Comparison of ENCODE assay signal across 11 cellular contexts in genomic region chr2:24015562-24016375, GRCh38. TPM values are rescaled to one million over a fixed set of nuclear protein-coding genes. Genes with fewer than 3 reads are reported as not detected.
DNase-seq lines count a peak whose midpoint lies in the region; ATAC-seq, FAIRE-seq and TF ChIP-seq lines count a peak whose summit lies in the region.
"Had no signal": no experiment of that assay in that cellular context is flagged by ENCODE, and none has a peak within 500 bp of the region (broad histone marks: within the 10 kb centered on the region; RNA-seq: fewer than 3 reads in every experiment).

No MANE protein-coding gene starts in this region.

- DNase-seq in A549 (ENCODE audit: low read depth in 1 of 2, low spot score in 1 of 2): peak; percentile 77 to 95
- DNase-seq in HCT116 (ENCODE audit: low read depth, low spot score): no peak
- no peak for DNase-seq in WTC11 (ENCODE audit: low spot score)
- peak; percentile 78 for DNase-seq in hepatic stellate cell (ENCODE audit: low spot score)
- no peak for DNase-seq in OCI-M2 (lab: John Stamatoyannopoulos, UW; ENCODE audit: unreplicated experiment)
- no peak for DNase-seq in activated CD8-positive, alpha-beta memory T cell treated with anti-CD3 and anti-CD28 coated beads, Interleukin-2, amount 10 ng/mL, durations not matched to agents 7 days and 5 days
- no peak for DNase-seq in mesendoderm
- DNase-seq: COR-L47, NCI-H1694 had no signal

- no peaks in the 10 kb centered on the region for H3K9me3 Mint-ChIP-seq in WTC11
- no peaks in the 10 kb centered on the region for H3K9me3 Mint-ChIP-seq in activated CD8-positive, alpha-beta memory T cell treated with anti-CD3 and anti-CD28 coated beads, Interleukin-2, amount 10 ng/mL, durations not matched to agents 7 days and 5 days (ENCODE audit: low read depth)
- H3K9me3 Mint-ChIP-seq: activated T-helper 1 cell treated with anti-CD3 and anti-CD28 coated beads, Interleukin-12 subunit alpha, Interleukin-12 subunit beta, Interleukin-2, Interleukin-4 antibody, amounts not matched to agents 30 ng/mL and 10 ng/mL and 1 ng/mL, durations not matched to agents 14 hours and 24 hours and 36 hours had no signal

- peak; percentile 42 to 43; a peak in 4 of 5 replicates for TF ChIP-seq RAD21 in A549 (conservative IDR thresholded peaks at IDR 0.05 in 1 of 2, IDR thresholded peaks at IDR 0.05 in 1 of 2)
- no peak for TF ChIP-seq RAD21 in HCT116 (IDR thresholded peaks at IDR 0.05; ENCODE audit: low read depth)

- H4K20me1 ChIP-seq in HCT116 (ENCODE audit: insufficient read depth): no peaks in the 10 kb centered on the region

- no peak overlapping the region for H3K23ac ChIP-seq in mesendoderm (ENCODE audit: low read length)

- no peaks in the 10 kb centered on the region for H3K36me3 ChIP-seq in HCT116 (ENCODE audit: control insufficient read depth in 1 of 2, insufficient read depth in 2 of 2, low read length in 2 of 2)
- no peaks in the 10 kb centered on the region for H3K36me3 ChIP-seq in mesendoderm (ENCODE audit: control insufficient read depth, insufficient read depth, low read length)

- H3K4me2 ChIP-seq in A549: peak overlapping the region; percentile 78
- peak overlapping the region; percentile 22 for H3K4me2 ChIP-seq in HCT116 (ENCODE audit: low read length)
- no peak overlapping the region for H3K4me2 ChIP-seq in mesendoderm (ENCODE audit: low read length)

- TF ChIP-seq EP300 in A549 (IDR thresholded peaks at IDR 0.05): peak; percentile 76 to 77; a peak in 3 of 5 replicates

- H3K4me1 ChIP-seq in A549 (peaks cover 64% of the 10 kb centered on the region), HCT116 (ENCODE audit: control insufficient read depth in 1 of 2, insufficient read depth in 2 of 2, low read length in 2 of 2) (peaks cover 10 to 20% of the 10 kb centered on the region in 2 experiments), mesendoderm (ENCODE audit: control insufficient read depth, low read depth, low read length) (no peaks in the 10 kb centered on the region)

- no peak overlapping the region for H3K18ac ChIP-seq in mesendoderm (ENCODE audit: low read length)

- H3K9ac ChIP-seq in HCT116 (ENCODE audit: low read length) (no peak overlapping the region), mesendoderm (ENCODE audit: low read length) (no peak overlapping the region)

- H3K9me3 ChIP-seq in A549: no peaks in the 10 kb centered on the region
- H3K9me3 ChIP-seq in HCT116 (ENCODE audit: control insufficient read depth in 1 of 2, insufficient read depth in 1 of 2, low read depth in 1 of 2, low read length in 2 of 2): no peaks in the 10 kb centered on the region

- no TSS peak for BruUV-seq in HCT116 (replicated peaks; lab: Mats Ljungman, UMichigan)

- no peak overlapping the region for H2BK5ac ChIP-seq in mesendoderm (ENCODE audit: low read length)

- H3K27me3 Mint-ChIP-seq in WTC11 (ENCODE audit: low read depth): peaks cover 2% of the 10 kb centered on the region; the same call in 1 of the 2 replicates
- H3K27me3 Mint-ChIP-seq in activated CD8-positive, alpha-beta memory T cell treated with anti-CD3 and anti-CD28 coated beads, Interleukin-2, amount 10 ng/mL, durations not matched to agents 7 days and 5 days: peaks cover 20% of the 10 kb centered on the region

- no peak overlapping the region for H2BK120ac ChIP-seq in mesendoderm (ENCODE audit: low read depth, low read length)

- TF ChIP-seq POLR2A in A549 (IDR thresholded peaks at IDR 0.05; ENCODE audit: low read length) (0 out of 2 replicates have a peak, but pooled peaks have one; percentile 6), HCT116 (IDR thresholded peaks at IDR 0.05; ENCODE audit: borderline replicate concordance, extremely low read depth, insufficient read depth, insufficient read length) (no peak)

- no peak overlapping the region for H3K4me3 Mint-ChIP-seq in WTC11
- no peak overlapping the region for H3K4me3 Mint-ChIP-seq in activated CD8-positive, alpha-beta memory T cell treated with anti-CD3 and anti-CD28 coated beads, Interleukin-2, amount 10 ng/mL, durations not matched to agents 7 days and 5 days
- H3K4me3 Mint-ChIP-seq: activated T-helper 1 cell treated with anti-CD3 and anti-CD28 coated beads, Interleukin-12 subunit alpha, Interleukin-12 subunit beta, Interleukin-2, Interleukin-4 antibody, amounts not matched to agents 30 ng/mL and 10 ng/mL and 1 ng/mL, durations not matched to agents 14 hours and 24 hours and 36 hours had no signal

- WGBS in A549 (ENCODE audit: missing lambda C conversion rate): 17% methylated on average over 8 of the region's 11 CpGs
- WGBS in mesendoderm (ENCODE audit: extremely low coverage, insufficient coverage, low lambda C conversion rate): no CpG with 5 or more reads among the region's 11 CpGs

- no peak for TF ChIP-seq CTCF in A549 (IDR thresholded peaks at IDR 0.05)
- no peak for TF ChIP-seq CTCF in HCT116 (IDR thresholded peaks at IDR 0.05 in 2 of 3, conservative IDR thresholded peaks at IDR 0.05 in 1 of 3; ENCODE audit: borderline replicate concordance in 1 of 3, insufficient read depth in 1 of 3, low read depth in 2 of 3, low read length in 2 of 3)
- TF ChIP-seq CTCF in WTC11 (IDR thresholded peaks at IDR 0.05): no peak

- CTCF ChIA-PET in A549 (lab: Yijun Ruan, JAX): interaction anchor here (0.8 to 1.6 kb wide), 6 partner anchors 12 to 182 kb away, joined by 3 to 7 read pairs (median 3); partner anchors contain the start of gene ATAD2B
- CTCF ChIA-PET in HCT116 (lab: Charles Lee): no interaction called here
- CTCF ChIA-PET in WTC11 (lab: Charles Lee): interaction anchor here (0.8 to 1.6 kb wide), 3 partner anchors 11 to 90 kb away, joined by 3 to 7 read pairs (median 5); partner anchors contain the start of gene TP53I3
- CTCF ChIA-PET in activated CD8-positive, alpha-beta memory T cell treated with anti-CD3 and anti-CD28 coated beads, Interleukin-2, amount 10 ng/mL, durations not matched to agents 7 days and 5 days (lab: Charles Lee): interaction anchor here (0.8 to 1.4 kb wide), 2 partner anchors 12 to 69 kb away, joined by 3 read pairs; partner anchors contain the start of gene TP53I3

- POLR2A ChIA-PET in A549 (lab: Yijun Ruan, JAX) (interaction anchor here (0.7 to 2.2 kb wide), 6 partner anchors 10 to 89 kb away, joined by 3 to 19 read pairs (median 6); partner anchors contain the start of genes ATAD2B, SF3B6 and WDCP), HCT116 (lab: Charles Lee) (no interaction called here), WTC11 (lab: Charles Lee) (no interaction called here)

- no peak overlapping the region for H2BK15ac ChIP-seq in mesendoderm (replicated peaks; ENCODE audit: low read depth)

- no peak overlapping the region for H2AK5ac ChIP-seq in mesendoderm (ENCODE audit: low read length)

- no peak overlapping the region for H2AFZ ChIP-seq in HCT116 (ENCODE audit: low read depth, low read length, poor library complexity, severe bottlenecking)

- no peak overlapping the region for H4K5ac ChIP-seq in mesendoderm (ENCODE audit: low read length)

- H3K56ac ChIP-seq in mesendoderm (ENCODE audit: low read length): no peak overlapping the region

- RAD21 ChIA-PET in HCT116 (lab: Charles Lee; ENCODE audit: low non-redundant PET in 1 of 2, low total read pairs in 2 of 2, uncharacterized antibody in 2 of 2, unreplicated experiment in 2 of 2): no interaction called here

- H3K27me3 ChIP-seq in HCT116 (ENCODE audit: insufficient read depth, low read length) (no peaks in the 10 kb centered on the region), mesendoderm (ENCODE audit: insufficient read depth, low read length, poor library complexity) (no peaks in the 10 kb centered on the region)

- peak overlapping the region; percentile 12; the same call in 1 of the 3 replicates for H3K4me3 ChIP-seq in A549
- no peak overlapping the region for H3K4me3 ChIP-seq in HCT116 (replicated peaks in 1 of 2; ENCODE audit: low read depth in 1 of 2, low read length in 2 of 2)
- no peak overlapping the region for H3K4me3 ChIP-seq in mesendoderm (ENCODE audit: low read length)

- intact Hi-C loops in HCT116 (cut with micrococcal nuclease): no loop called here

- peak; percentile 93 for FAIRE-seq in A549 (lab: Jason Lieb, UNC)

- H3K27ac ChIP-seq in A549 (peak overlapping the region; percentile 89 to 94), HCT116 (ENCODE audit: low read depth, low read length) (no peak overlapping the region; the same call in none of the 2 replicates), mesendoderm (ENCODE audit: low read depth, low read length) (no peak overlapping the region)

- H3K9me2 ChIP-seq in HCT116 (ENCODE audit: insufficient read depth): no peaks in the 10 kb centered on the region

- no peak overlapping the region for H3K4ac ChIP-seq in mesendoderm (ENCODE audit: low read depth, low read length)

- H3K79me1 ChIP-seq in mesendoderm (ENCODE audit: low read length): no peaks in the 10 kb centered on the region

- H3K79me2 ChIP-seq in HCT116 (ENCODE audit: insufficient read depth, low read length) (no peaks in the 10 kb centered on the region), mesendoderm (ENCODE audit: control insufficient read depth, insufficient read depth, low read length) (no peaks in the 10 kb centered on the region)

- no peak overlapping the region for H4K8ac ChIP-seq in mesendoderm (ENCODE audit: low read depth, low read length)

- peaks cover 24% of the 10 kb centered on the region for H3K4me1 Mint-ChIP-seq in WTC11
- peaks cover 7% of the 10 kb centered on the region for H3K4me1 Mint-ChIP-seq in activated CD8-positive, alpha-beta memory T cell treated with anti-CD3 and anti-CD28 coated beads, Interleukin-2, amount 10 ng/mL, durations not matched to agents 7 days and 5 days

- 0 out of 2 replicates have a peak overlapping the region, but pooled peaks have one; percentile 26 for H3K27ac Mint-ChIP-seq in WTC11
- no peak overlapping the region for H3K27ac Mint-ChIP-seq in activated CD8-positive, alpha-beta memory T cell treated with anti-CD3 and anti-CD28 coated beads, Interleukin-2, amount 10 ng/mL, durations not matched to agents 7 days and 5 days
- H3K27ac Mint-ChIP-seq: activated T-helper 1 cell treated with anti-CD3 and anti-CD28 coated beads, Interleukin-12 subunit alpha, Interleukin-12 subunit beta, Interleukin-2, Interleukin-4 antibody, amounts not matched to agents 30 ng/mL and 10 ng/mL and 1 ng/mL, durations not matched to agents 14 hours and 24 hours and 36 hours had no signal

- no peaks in the 10 kb centered on the region for H3K36me3 Mint-ChIP-seq in WTC11
- H3K36me3 Mint-ChIP-seq in activated CD8-positive, alpha-beta memory T cell treated with anti-CD3 and anti-CD28 coated beads, Interleukin-2, amount 10 ng/mL, durations not matched to agents 7 days and 5 days: no peaks in the 10 kb centered on the region

- ATAC-seq in A549 (peak; percentile 91 to 92), HCT116 (peak; percentile 65), WTC11 (peak; percentile 48), HG02571 (IDR thresholded peaks at IDR 0.05; ENCODE audit: unreplicated experiment) (no peak)
- no peak for ATAC-seq in activated CD8-positive, alpha-beta memory T cell treated with anti-CD3 and anti-CD28 coated beads, Interleukin-2, amount 10 ng/mL, durations not matched to agents 7 days and 5 days

RNA-seq across cellular contexts. Expression of gene MFSD2B, which starts 5.9 kb away (rescaled TPM):
- polyA plus RNA-seq in A549 (2011; rRNA removed): 0.09 and 0.15 TPM in 2 replicates
- 0.09 and 0.22 TPM in 2 replicates for polyA plus RNA-seq in A549 (2012; cell fraction: cytosol; rRNA removed)
- polyA plus RNA-seq in A549 (2012; cell fraction: nucleus; rRNA removed): 0.34 and 0.46 TPM in 2 replicates
- polyA plus RNA-seq in A549 (2017; fragmentation: RNase III; extraction: RNeasy Plus Mini Kit Qiagen cat#74134 plus additional on column Dnase treatment): 0.17 to 0.36 TPM (median 0.25 TPM) in 3 replicates
- polyA minus RNA-seq in A549 (2011; rRNA and poly(A)+ RNA removed): 0.29 and 1.1 TPM in 2 replicates
- 0.39 TPM for total RNA-seq in HCT116 (2021; ENCODE audit: unreplicated experiment)
- 0.51 and 0.79 TPM in 2 replicates for polyA plus RNA-seq in HCT116 (2012)
- total RNA-seq in WTC11 (2021): 0.42 to 0.55 TPM (median 0.50 TPM) in 3 replicates
- not detected for total RNA-seq in activated CD8-positive, alpha-beta memory T cell treated with anti-CD3 and anti-CD28 coated beads, Interleukin-2, amount 10 ng/mL, durations not matched to agents 7 days and 5 days
- polyA plus RNA-seq in mesendoderm (2013, experiment 1 of 2): 0.37 TPM
- 0.52 TPM for polyA plus RNA-seq in mesendoderm (2013, experiment 2 of 2)
- total RNA-seq: activated T-helper 1 cell treated with anti-CD3 and anti-CD28 coated beads, Interleukin-12 subunit alpha, Interleukin-12 subunit beta, Interleukin-2, Interleukin-4 antibody, amounts not matched to agents 30 ng/mL and 10 ng/mL and 1 ng/mL, durations not matched to agents 14 hours and 24 hours and 36 hours had no signal

RNA-seq across cellular contexts. Expression of gene WDCP, which starts 31.4 kb away (rescaled TPM):
- polyA plus RNA-seq in A549 (2011; rRNA removed) (20.8 and 30.1 TPM in 2 replicates), A549 (2017; fragmentation: RNase III; extraction: RNeasy Plus Mini Kit Qiagen cat#74134 plus additional on column Dnase treatment) (12.1 to 12.9 TPM (median 12.7 TPM) in 3 replicates)
- 6.7 and 8.4 TPM in 2 replicates for polyA plus RNA-seq in A549 (2012; cell fraction: cytosol; rRNA removed)
- polyA plus RNA-seq in A549 (2012; cell fraction: nucleus; rRNA removed): 6.6 and 9.5 TPM in 2 replicates
- polyA minus RNA-seq in A549 (2011; rRNA and poly(A)+ RNA removed): 39.7 and 56.6 TPM in 2 replicates
- total RNA-seq in HCT116 (2021; ENCODE audit: unreplicated experiment) (19.9 TPM), WTC11 (2021) (30.5 to 33.6 TPM (median 31.9 TPM) in 3 replicates)
- 6.2 and 7.2 TPM in 2 replicates for polyA plus RNA-seq in HCT116 (2012)
- total RNA-seq in activated CD8-positive, alpha-beta memory T cell treated with anti-CD3 and anti-CD28 coated beads, Interleukin-2, amount 10 ng/mL, durations not matched to agents 7 days and 5 days: 10 to 100 TPM; 22.8 to 26.5 TPM
- 10.2 TPM for polyA plus RNA-seq in mesendoderm (2013, experiment 1 of 2)
- polyA plus RNA-seq in mesendoderm (2013, experiment 2 of 2): 10.2 TPM

RNA-seq across cellular contexts. Expression of gene FKBP1B, which starts 33.8 kb away (rescaled TPM):
- polyA plus RNA-seq in A549 (2011; rRNA removed): 16.1 and 23.4 TPM in 2 replicates
- polyA plus RNA-seq in A549 (2012; cell fraction: cytosol; rRNA removed): 23.5 and 24.2 TPM in 2 replicates
- polyA plus RNA-seq in A549 (2012; cell fraction: nucleus; rRNA removed): 10.0 and 12.5 TPM in 2 replicates
- polyA plus RNA-seq in A549 (2017; fragmentation: RNase III; extraction: RNeasy Plus Mini Kit Qiagen cat#74134 plus additional on column Dnase treatment): 8.5 to 9.1 TPM (median 8.9 TPM) in 3 replicates
- 7.6 and 8.4 TPM in 2 replicates for polyA minus RNA-seq in A549 (2011; rRNA and poly(A)+ RNA removed)
- total RNA-seq in HCT116 (2021; ENCODE audit: unreplicated experiment): 11.8 TPM
- polyA plus RNA-seq in HCT116 (2012): 16.9 and 17.0 TPM in 2 replicates
- total RNA-seq in WTC11 (2021): 58.6 to 83.9 TPM (median 74.8 TPM) in 3 replicates
- total RNA-seq in activated CD8-positive, alpha-beta memory T cell treated with anti-CD3 and anti-CD28 coated beads, Interleukin-2, amount 10 ng/mL, durations not matched to agents 7 days and 5 days: 1 to 10 TPM; 4.6 to 5.5 TPM
- 29.4 TPM for polyA plus RNA-seq in mesendoderm (2013, experiment 1 of 2)
- 29.2 TPM for polyA plus RNA-seq in mesendoderm (2013, experiment 2 of 2)

Comparison
In these comparisons a context has a peak if more than half of its experiments do, and no peak if none do; other contexts are left out.
1. ATAC-seq: peak in A549 (2 of 2), HCT116 (single experiment) and WTC11 (single experiment); none in activated CD8-positive, alpha-beta memory T cell treated with anti-CD3 and anti-CD28 coated beads, Interleukin-2, amount 10 ng/mL, durations not matched to agents 7 days and 5 days (single experiment) and HG02571 (single experiment).
2. DNase-seq: peak in A549 (2 of 2) and hepatic stellate cell (single experiment); none in HCT116 (single experiment), WTC11 (single experiment), OCI-M2 (single experiment), activated CD8-positive, alpha-beta memory T cell treated with anti-CD3 and anti-CD28 coated beads, Interleukin-2, amount 10 ng/mL, durations not matched to agents 7 days and 5 days (single experiment) and mesendoderm (single experiment).
3. H3K27ac ChIP-seq: peak in A549 (2 of 2); none in HCT116 (single experiment) and mesendoderm (single experiment).
4. Of the 8 proteins assayed by ChIP-seq in both WTC11 and A549: peak only in WTC11: none; only in A549: JUN and MAX; in both: none; in neither: 6.